In genomic region chr1:195717651-195718050, GRCh38 we compare ENCODE assay signal across 11 cellular contexts.
DNase-seq lines count a peak whose midpoint lies in the region; ATAC-seq and TF ChIP-seq lines count a peak whose summit lies in the region.
"Had no signal": no experiment of that assay in that cellular context is flagged by ENCODE, and none has a peak within 500 bp of the region (broad histone marks: within the 10 kb centered on the region; RNA-seq: fewer than 3 reads in every experiment).

No MANE protein-coding gene starts in this region.

- no peak overlapping the region for H3K9ac ChIP-seq in IMR-90 (ENCODE audit: low read depth, low read length)

- peak; percentile 61 for DNase-seq in IMR-90
- DNase-seq in WERI-Rb-1 = no peak
- no peak for DNase-seq in mesothelial cell of epicardium (ENCODE audit: low spot score in 2 of 2, unreplicated experiment in 2 of 2)
- DNase-seq in spleen = no peak
- no peak for DNase-seq in adrenal gland
- no peak for DNase-seq in midbrain (lab: John Stamatoyannopoulos, UW)
- DNase-seq: cerebellar nuclear complex had no signal

- TF ChIP-seq CTCF in DOHH2 (IDR thresholded peaks at IDR 0.05; ENCODE audit: low read depth, low read length, poor library complexity, severe bottlenecking) (peak; percentile 28), IMR-90 (conservative IDR thresholded peaks at IDR 0.05; ENCODE audit: low read depth, low read length) (peak; percentile 76), WERI-Rb-1 (IDR thresholded peaks at IDR 0.05; ENCODE audit: low read depth, low read length) (peak; percentile 62), mesothelial cell of epicardium (IDR thresholded peaks at IDR 0.05; ENCODE audit: unreplicated experiment) (peak; percentile 34), spleen (IDR thresholded peaks at IDR 0.05 in 8 of 11, conservative IDR thresholded peaks at IDR 0.05 in 3 of 11) (no peak), adrenal gland (IDR thresholded peaks at IDR 0.05) (no peak)

- in situ Hi-C loops in IMR-90 (cut with MboI; ENCODE audit: low sequenced_read_pairs) = no loop called here

- no peaks in the 10 kb centered on the region for H3K9me2 ChIP-seq in DOHH2 (replicated peaks; ENCODE audit: control insufficient read depth, low read length)

- no peaks in the 10 kb centered on the region for H3K27me3 Mint-ChIP-seq in mesothelial cell of epicardium (ENCODE audit: low read depth)

- H3K14ac ChIP-seq in IMR-90 (replicated peaks; ENCODE audit: low read depth, low read length) = no peak overlapping the region; the same call in 1 of the 2 replicates

- no peak overlapping the region for H2BK20ac ChIP-seq in IMR-90 (ENCODE audit: low read depth, low read length)

- H3K4me1 Mint-ChIP-seq in mesothelial cell of epicardium = peaks cover 17% of the 10 kb centered on the region

- POLR2A ChIA-PET in IMR-90 (lab: Charles Lee; ENCODE audit: unreplicated experiment) = no interaction called here

- no peaks in the 10 kb centered on the region for H3K9me3 ChIP-seq in DOHH2 (ENCODE audit: control insufficient read depth, insufficient read depth, low read length)
- no peaks in the 10 kb centered on the region for H3K9me3 ChIP-seq in IMR-90 (ENCODE audit: control insufficient read depth, insufficient read depth, low read length)
- H3K9me3 ChIP-seq in WERI-Rb-1 (ENCODE audit: severe bottlenecking) = no peaks in the 10 kb centered on the region
- H3K9me3 ChIP-seq in spleen = no peaks in the 10 kb centered on the region
- H3K9me3 ChIP-seq in adrenal gland (replicated peaks in 1 of 3) = no peaks in the 10 kb centered on the region

- H2BK15ac ChIP-seq in IMR-90 (ENCODE audit: low read depth, low read length) = no peak overlapping the region

- H3K4me3 ChIP-seq in DOHH2 (ENCODE audit: low read length) (no peak overlapping the region), IMR-90 (ENCODE audit: insufficient read depth, low read depth, low read length) (no peak overlapping the region), WERI-Rb-1 (ENCODE audit: low read depth, low read length) (no peak overlapping the region), spleen (no peak overlapping the region), adrenal gland (no peak overlapping the region)
- H3K4me3 ChIP-seq: lung had no signal

- H3K36me3 ChIP-seq in DOHH2 (ENCODE audit: control insufficient read depth, low read length) (no peaks in the 10 kb centered on the region), IMR-90 (ENCODE audit: control insufficient read depth, insufficient read depth, low read length) (no peaks in the 10 kb centered on the region), WERI-Rb-1 (no peaks in the 10 kb centered on the region), spleen (no peaks in the 10 kb centered on the region), adrenal gland (replicated peaks in 1 of 2) (no peaks in the 10 kb centered on the region)

- no peak overlapping the region for H2AFZ ChIP-seq in IMR-90 (replicated peaks; ENCODE audit: low read length, poor library complexity)

- no TSS peak for BruUV-seq in IMR-90 (replicated peaks; lab: Mats Ljungman, UMichigan)

- peak overlapping the region; percentile 70 for H3K27ac Mint-ChIP-seq in mesothelial cell of epicardium
- H3K27ac Mint-ChIP-seq: T-helper 1 cell treated with Interleukin-12 subunit alpha and Interleukin-12 subunit beta and Interleukin-4 antibody, amounts not matched to agents 30 μg/mL and 1 μg/mL, for 36 hours had no signal

- H3K56ac ChIP-seq in IMR-90 (ENCODE audit: extremely low read depth, insufficient read depth, low read length) = no peak overlapping the region

- no peak overlapping the region for H3K27ac ChIP-seq in DOHH2 (ENCODE audit: low read depth, low read length)
- H3K27ac ChIP-seq in IMR-90 (ENCODE audit: insufficient read depth, low read length) = no peak overlapping the region
- H3K27ac ChIP-seq in WERI-Rb-1 = no peak overlapping the region
- no peak overlapping the region for H3K27ac ChIP-seq in spleen
- H3K27ac ChIP-seq in adrenal gland = no peak overlapping the region

- H3K27me3 ChIP-seq in DOHH2 (ENCODE audit: control insufficient read depth, low read length) = no peaks in the 10 kb centered on the region
- no peaks in the 10 kb centered on the region for H3K27me3 ChIP-seq in IMR-90 (ENCODE audit: control insufficient read depth, insufficient read depth, low read length)
- no peaks in the 10 kb centered on the region for H3K27me3 ChIP-seq in WERI-Rb-1 (ENCODE audit: insufficient read depth, low read depth, severe bottlenecking)
- no peaks in the 10 kb centered on the region for H3K27me3 ChIP-seq in spleen (replicated peaks in 1 of 7)
- H3K27me3 ChIP-seq in adrenal gland = no peaks in the 10 kb centered on the region

- H3K4me2 ChIP-seq in DOHH2 (ENCODE audit: low read length) (no peak overlapping the region), IMR-90 (ENCODE audit: low read depth, low read length) (no peak overlapping the region)

- H3K36me3 Mint-ChIP-seq in mesothelial cell of epicardium = no peaks in the 10 kb centered on the region

- CTCF ChIA-PET in IMR-90 (lab: Yijun Ruan, JAX) = interaction anchor here (0.6 to 0.9 kb wide), 5 partner anchors 10 to 528 kb away, joined by 3 to 10 read pairs (median 3); no protein-coding TSS in a partner anchor

- H3K23ac ChIP-seq in IMR-90 (ENCODE audit: low read depth, low read length) = no peak overlapping the region

- no peak overlapping the region for H2AK9ac ChIP-seq in IMR-90 (replicated peaks; ENCODE audit: low read depth, low read length, poor library complexity)

- intact Hi-C loops in IMR-90 (cut with micrococcal nuclease) = no loop called here
- intact Hi-C loops in spleen (cut with DNase I; ENCODE audit: low total_unique reads) = no loop called here
- intact Hi-C loops in adrenal gland (cut with DNase I) = no loop called here

- dilution Hi-C loops in IMR-90 (cut with HindIII; ENCODE audit: low sequenced_read_pairs, unreplicated experiment) = no loop called here

- ATAC-seq in IMR-90 (ENCODE audit: low read depth) (peak; percentile 90), HG03196 (IDR thresholded peaks at IDR 0.05; ENCODE audit: unreplicated experiment) (no peak)

- H4K20me1 ChIP-seq in DOHH2 (ENCODE audit: control insufficient read depth, insufficient read depth, low read depth, low read length) (no peaks in the 10 kb centered on the region), IMR-90 (ENCODE audit: insufficient read depth, low read length) (no peaks in the 10 kb centered on the region)

- no peak overlapping the region for H3K4ac ChIP-seq in IMR-90 (ENCODE audit: low read depth, low read length)

- no peak overlapping the region for H4K91ac ChIP-seq in IMR-90 (ENCODE audit: insufficient read depth, low read depth, low read length)

- no peaks in the 10 kb centered on the region for H3K9me3 Mint-ChIP-seq in mesothelial cell of epicardium
- H3K9me3 Mint-ChIP-seq: T-helper 1 cell treated with Interleukin-12 subunit alpha and Interleukin-12 subunit beta and Interleukin-4 antibody, amounts not matched to agents 30 μg/mL and 1 μg/mL, for 36 hours had no signal

- WGBS in IMR-90 (ENCODE audit: extremely low coverage in 2 of 2, insufficient read length in 1 of 2), 2 experiments = no CpG with 5 or more reads among the region's 3 CpGs
- WGBS in spleen, 5 donors = 44 to 60% (median 48%) methylated on average over 3 of the region's 3 CpGs
- 37 to 54% (median 42%) methylated on average over 3 of the region's 3 CpGs for WGBS in adrenal gland, 4 donors

- H3K9me1 ChIP-seq in IMR-90 (ENCODE audit: insufficient read depth, low read length) = no peaks in the 10 kb centered on the region

- H3F3A ChIP-seq in DOHH2 (ENCODE audit: control insufficient read depth, insufficient read depth) = no peaks in the 10 kb centered on the region

- no peak for TF ChIP-seq POLR2A in IMR-90 (IDR thresholded peaks at IDR 0.05; ENCODE audit: low read depth, low read length)
- TF ChIP-seq POLR2A in spleen (IDR thresholded peaks at IDR 0.05) = no peak
- TF ChIP-seq POLR2A in adrenal gland (IDR thresholded peaks at IDR 0.05) = no peak

- no peaks in the 10 kb centered on the region for H3K79me2 ChIP-seq in DOHH2 (ENCODE audit: control insufficient read depth, low read length)

- no peak overlapping the region for H3K4me3 Mint-ChIP-seq in mesothelial cell of epicardium
- H3K4me3 Mint-ChIP-seq: T-helper 1 cell treated with Interleukin-12 subunit alpha and Interleukin-12 subunit beta and Interleukin-4 antibody, amounts not matched to agents 30 μg/mL and 1 μg/mL, for 36 hours had no signal

- H4K8ac ChIP-seq in IMR-90 (ENCODE audit: low read depth in 2 of 2, low read length in 2 of 2) = 0 out of 4 replicates have a peak overlapping the region, but pooled peaks of 1 of the 2 experiments have one; percentile 53

- no peak overlapping the region for H2AK5ac ChIP-seq in IMR-90 (ENCODE audit: low read depth, low read length)

- H3K4me1 ChIP-seq in DOHH2 (ENCODE audit: control insufficient read depth, low read length) (no peaks in the 10 kb centered on the region), IMR-90 (ENCODE audit: control insufficient read depth, insufficient read depth, low read length) (0 out of 2 replicates have a peak, but pooled peaks cover 2% of the 10 kb centered on the region), spleen (no peaks in the 10 kb centered on the region), adrenal gland (replicated peaks in 1 of 2) (no peaks in the 10 kb centered on the region)

- TF ChIP-seq RAD21 in IMR-90 (IDR thresholded peaks at IDR 0.05; ENCODE audit: low read length) = peak; percentile 79

- H4K5ac ChIP-seq in IMR-90 (ENCODE audit: low read depth, low read length) = no peak overlapping the region

- H2BK120ac ChIP-seq in IMR-90 (ENCODE audit: low read depth, low read length) = peak overlapping the region; percentile 45; the same call in 1 of the 2 replicates

- no peaks in the 10 kb centered on the region for H3K79me1 ChIP-seq in IMR-90 (ENCODE audit: low read depth in 1 of 2, low read length in 2 of 2)

- no peak overlapping the region for H3K18ac ChIP-seq in IMR-90 (ENCODE audit: low read depth, low read length)

- H2BK5ac ChIP-seq in IMR-90 (ENCODE audit: low read depth, low read length, poor library complexity, severe bottlenecking) = no peak overlapping the region

TF ChIP-seq in IMR-90, 13 proteins besides CTCF, POLR2A, EP300 and RAD21:
- peak; percentile 47 for TF ChIP-seq SMC3 (IDR thresholded peaks at IDR 0.05; ENCODE audit: low read depth, low read length)
- TF ChIP-seq CHD1 (IDR thresholded peaks at IDR 0.05; ENCODE audit: low read depth, low read length) = no peak
TF ChIP-seq in IMR-90: peak in this region for 1.

Comparison
In these comparisons a context has a peak if more than half of its experiments do, and no peak if none do; other contexts are left out.
1. CTCF ChIP-seq: peak in DOHH2 (single experiment), IMR-90 (single experiment), WERI-Rb-1 (single experiment) and mesothelial cell of epicardium (single experiment); none in spleen (0 of 11) and adrenal gland (0 of 6).